In the genomic region with DNA sequence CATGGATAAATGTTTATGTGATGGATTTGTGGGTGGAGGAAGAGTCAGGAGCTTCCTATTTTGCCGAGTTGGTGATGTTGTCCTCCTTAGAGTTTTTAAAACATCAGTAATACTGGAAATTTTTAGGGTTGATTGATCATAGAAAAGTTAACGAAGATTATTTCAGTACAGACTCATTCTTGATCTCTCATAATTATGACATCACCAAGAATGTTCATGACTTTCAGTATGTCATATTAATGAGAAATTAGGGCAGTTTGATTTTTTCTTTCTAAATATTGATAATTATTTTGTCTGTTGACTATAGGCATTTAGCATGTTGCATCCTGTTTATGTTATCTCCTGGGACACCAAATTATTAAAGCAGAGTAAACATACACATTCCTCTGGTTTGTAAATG, we compare ENCODE assay signal across 33 cellular contexts.
"Had no signal": no experiment of that assay in that cellular context is flagged by ENCODE, and none has a peak within 500 bp of the region (broad histone marks: within the 10 kb centered on the region; RNA-seq: fewer than 3 reads in every experiment).

No MANE protein-coding gene starts in this region.

- H3K9me3 ChIP-seq: body of pancreas had no signal

- H3K4me1 ChIP-seq: adrenal gland, ascending aorta, body of pancreas, breast epithelium had no signal

- ATAC-seq: activated naive CD4-positive, alpha-beta T cell treated with anti-CD3 and anti-CD28 coated beads, Interleukin-2, amount 50 U/mL, for 72 hours; activated naive CD8-positive, alpha-beta T cell treated with anti-CD3 and anti-CD28 coated beads, Interleukin-2, amount 50 U/mL, for 24 hours; activated T-cell treated with anti-CD3 and anti-CD28 coated beads, Interleukin-2, amount 50 U/mL, for 4 hours; activated T-cell treated with anti-CD3 and anti-CD28 coated beads, Interleukin-2, amount 50 U/mL, for 72 hours; activated T-helper 17 cell treated with anti-CD3 and anti-CD28 coated beads, Interleukin-2, amount 50 U/mL, for 72 hours; body of pancreas had no signal

- H3K27me3 ChIP-seq: adrenal gland, ascending aorta, body of pancreas, brain microvascular endothelial cell, breast epithelium, cardiac muscle cell had no signal

- H3K4me3 ChIP-seq: adrenal gland, ascending aorta, body of pancreas, breast epithelium, cardiac muscle cell had no signal

- H3K27ac ChIP-seq: adrenal gland, ascending aorta, body of pancreas, brain microvascular endothelial cell, breast epithelium, cardiac muscle cell had no signal

- DNase-seq: activated effector memory CD4-positive, alpha-beta T cell treated with anti-CD3 and anti-CD28 coated beads, Interleukin-2, amount 50 U/mL, for 16 hours; activated effector memory CD4-positive, alpha-beta T cell treated with Interleukin-2 at 50 U/mL for 16 hours; activated gamma-delta T cell; activated gamma-delta T cell treated with Interleukin-2 at 50 U/mL for 16 hours; activated naive CD4-positive, alpha-beta T cell; activated naive CD4-positive, alpha-beta T cell treated with anti-CD3 and anti-CD28 coated beads for 36 hours; activated naive CD4-positive, alpha-beta T cell treated with anti-CD3 and anti-CD28 coated beads, Interleukin-2, amount 10 ng/mL, durations not matched to agents 7 days and 5 days; activated naive CD4-positive, alpha-beta T cell treated with anti-CD3 and anti-CD28 coated beads, Interleukin-2, amount 50 U/mL, for 16 hours; activated naive CD4-positive, alpha-beta T cell treated with Interleukin-2 at 50 U/mL for 16 hours; activated naive CD8-positive, alpha-beta T cell treated with anti-CD3 and anti-CD28 coated beads for 36 hours; activated naive CD8-positive, alpha-beta T cell treated with anti-CD3 and anti-CD28 coated beads, Interleukin-2, amount 10 ng/mL, durations not matched to agents 7 days and 5 days; activated naive CD8-positive, alpha-beta T cell treated with anti-CD3 and anti-CD28 coated beads, Interleukin-2, amount 50 U/mL, for 24 hours; activated T-cell treated with anti-CD3 and anti-CD28 coated beads, Interleukin-2, amount 50 U/mL, for 1 hour; activated T-cell treated with anti-CD3 and anti-CD28 coated beads, Interleukin-2, amount 50 U/mL, for 24 hours; activated T-cell treated with anti-CD3 and anti-CD28 coated beads, Interleukin-2, amount 50 U/mL, for 4 hours; activated T-cell treated with anti-CD3 and anti-CD28 coated beads, Interleukin-2, amount 50 U/mL, for 48 hours; activated T-cell treated with anti-CD3 and anti-CD28 coated beads, Interleukin-2, amount 50 U/mL, for 72 hours; adrenal gland; amniotic stem cell; amygdala; anterior cingulate cortex; aorta; body of pancreas; brain microvascular endothelial cell; caudate nucleus; cerebellar nuclear complex had no signal

- FAIRE-seq: astrocyte, bronchial epithelial cell had no signal

- H3K36me3 ChIP-seq: adrenal gland, ascending aorta, brain microvascular endothelial cell, breast epithelium, cardiac muscle cell had no signal
